In genomic region chr3:115855911-115856310, GRCh38 we compare ENCODE assay signal across 23 cellular contexts.
DNase-seq lines count a peak whose midpoint lies in the region; ATAC-seq, FAIRE-seq and TF ChIP-seq lines count a peak whose summit lies in the region.
"Had no signal": no experiment of that assay in that cellular context is flagged by ENCODE, and none has a peak within 500 bp of the region (broad histone marks: within the 10 kb centered on the region; RNA-seq: fewer than 3 reads in every experiment).

No MANE protein-coding gene starts in this region.

- no peak for FAIRE-seq in bronchial epithelial cell (lab: Jason Lieb, UNC)
- FAIRE-seq: endometrium, H1 had no signal

- DNase-seq in AG09309 (ENCODE audit: low read depth) (peak; percentile 23), HT1080 (ENCODE audit: low read depth) (peak; percentile 76), bronchial epithelial cell (ENCODE audit: low read depth) (peak; percentile 47), kidney tubule cell (ENCODE audit: low spot score) (peak; percentile 3)
- DNase-seq in activated naive CD4-positive, alpha-beta T cell treated with anti-CD3 and anti-CD28 coated beads, Interleukin-2, amount 50 U/mL, for 72 hours (ENCODE audit: low spot score in 2 of 2), result no peak
- DNase-seq: activated CD4-positive, alpha-beta T cell treated with anti-CD3 and anti-CD28 coated beads for 48 hours; activated naive CD4-positive, alpha-beta T cell treated with Interleukin-2 at 50 U/mL for 16 hours; activated T-cell treated with anti-CD3 and anti-CD28 coated beads, Interleukin-2, amount 50 U/mL, for 72 hours; caudate nucleus; foreskin melanocyte; left colon; NCI-H1092 treated with DMSO at 0.1 percent for 48 hours; NCI-H1930; NCI-H69; psoas muscle; upper lobe of left lung had no signal

- H3K9me3 Mint-ChIP-seq in activated naive CD4-positive, alpha-beta T cell treated with anti-CD3 and anti-CD28 coated beads, Interleukin-2, amount 50 U/mL, for 72 hours, result no peaks in the 10 kb centered on the region
- H3K9me3 Mint-ChIP-seq: activated T-cell treated with anti-CD3 and anti-CD28 coated beads, Interleukin-2, amount 50 U/mL, for 72 hours; dendritic cell treated with granulocyte-macrophage colony-stimulating factor and Interleukin-4, amounts not matched to agents 40 ng/mL and 50 ng/mL, for 4 days had no signal

- H3K27me3 ChIP-seq in bronchial epithelial cell (ENCODE audit: control insufficient read depth, insufficient read depth, low read length), result no peaks in the 10 kb centered on the region
- H3K27me3 ChIP-seq: upper lobe of left lung had no signal

- H3K4me3 ChIP-seq in AG09309 (ENCODE audit: control insufficient read depth, low read depth, low read length), result no peak overlapping the region
- H3K4me3 ChIP-seq in bronchial epithelial cell (ENCODE audit: low read depth, low read length), result no peak overlapping the region
- H3K4me3 ChIP-seq: psoas muscle, upper lobe of left lung had no signal

- ATAC-seq in activated naive CD4-positive, alpha-beta T cell treated with anti-CD3 and anti-CD28 coated beads, Interleukin-2, amount 50 U/mL, for 72 hours, result no peak
- no peak for ATAC-seq in HG03108 (IDR thresholded peaks at IDR 0.05; ENCODE audit: unreplicated experiment)
- no peak for ATAC-seq in GM19467 (IDR thresholded peaks at IDR 0.05; ENCODE audit: unreplicated experiment)
- ATAC-seq in HG02571 (IDR thresholded peaks at IDR 0.05; ENCODE audit: unreplicated experiment), result no peak
- ATAC-seq: activated T-cell treated with anti-CD3 and anti-CD28 coated beads, Interleukin-2, amount 50 U/mL, for 72 hours; left colon; psoas muscle; SK-N-SH treated with all-trans-retinoic acid at 6 μM for 48 hours had no signal

- H3K36me3 Mint-ChIP-seq in activated naive CD4-positive, alpha-beta T cell treated with anti-CD3 and anti-CD28 coated beads, Interleukin-2, amount 50 U/mL, for 72 hours, result no peaks in the 10 kb centered on the region

- no peak overlapping the region for H3K27ac Mint-ChIP-seq in activated naive CD4-positive, alpha-beta T cell treated with anti-CD3 and anti-CD28 coated beads, Interleukin-2, amount 50 U/mL, for 72 hours
- H3K27ac Mint-ChIP-seq: activated T-cell treated with anti-CD3 and anti-CD28 coated beads, Interleukin-2, amount 50 U/mL, for 72 hours; dendritic cell treated with granulocyte-macrophage colony-stimulating factor and Interleukin-4, amounts not matched to agents 40 ng/mL and 50 ng/mL, for 4 days had no signal

- no peaks in the 10 kb centered on the region for H3K36me3 ChIP-seq in bronchial epithelial cell (ENCODE audit: control insufficient read depth, insufficient read depth, low read length)
- H3K36me3 ChIP-seq: upper lobe of left lung had no signal

- TF ChIP-seq CTCF in AG09309 (IDR thresholded peaks at IDR 0.05; ENCODE audit: control insufficient read depth, insufficient read depth, low read depth, low read length, missing control alignments) (no peak), bronchial epithelial cell (IDR thresholded peaks at IDR 0.05; ENCODE audit: insufficient read depth, low read length, severe bottlenecking) (no peak)

Comparison
In these comparisons a context has a peak if more than half of its experiments do, and no peak if none do; other contexts are left out.
1. DNase-seq: peak in AG09309 (single experiment), HT1080 (single experiment), bronchial epithelial cell (single experiment) and kidney tubule cell (single experiment); none in activated naive CD4-positive, alpha-beta T cell treated with anti-CD3 and anti-CD28 coated beads, Interleukin-2, amount 50 U/mL, for 72 hours (0 of 2).